11 cellular contexts compared by ENCODE assay signal in the genomic region with DNA sequence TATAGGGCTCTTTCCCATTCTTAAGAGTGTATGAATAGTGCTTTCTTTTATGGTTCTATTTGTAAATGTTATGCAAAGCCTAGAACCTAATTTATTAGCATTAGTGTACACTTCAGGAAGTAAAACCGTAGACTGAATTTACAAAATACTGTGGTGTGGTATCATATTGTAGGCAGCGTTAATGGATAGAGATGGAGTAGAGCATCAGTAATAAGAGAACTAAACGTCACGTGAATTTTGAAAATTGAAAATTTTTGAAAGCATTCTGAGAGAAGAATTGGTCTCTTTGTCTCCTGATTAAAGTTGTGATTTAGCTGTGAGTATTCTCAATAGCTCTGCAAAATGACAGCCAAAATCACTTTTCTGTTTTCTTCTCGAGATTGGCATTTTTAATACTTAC. TPM values are rescaled to one million over a fixed set of nuclear protein-coding genes. Genes with fewer than 3 reads are reported as not detected.
A peak's percentile ranks its signal among the peaks of the same experiment; 100 is the strongest.
DNase-seq lines count a peak whose midpoint lies in the region; ATAC-seq and TF ChIP-seq lines count a peak whose summit lies in the region.
"Had no signal": no experiment of that assay in that cellular context is flagged by ENCODE, and none has a peak within 500 bp of the region (broad histone marks: within the 10 kb centered on the region; RNA-seq: fewer than 3 reads in every experiment).

No MANE protein-coding gene starts in this region.

- H3K4me1 Mint-ChIP-seq in activated CD4-positive, alpha-beta memory T cell treated with anti-CD3 and anti-CD28 coated beads for 36 hours (ENCODE audit: low read depth) = peaks cover 62% of the 10 kb centered on the region

- no peak for ATAC-seq in left ventricle myocardium superior
- ATAC-seq in lower lobe of right lung = no peak
- ATAC-seq in upper lobe of right lung = no peak
- ATAC-seq in GM18511 (IDR thresholded peaks at IDR 0.05; ENCODE audit: unreplicated experiment) = no peak

- H3K9me3 ChIP-seq in left ventricle myocardium inferior (replicated peaks) (no peaks in the 10 kb centered on the region), lower lobe of right lung (no peaks in the 10 kb centered on the region), upper lobe of right lung (no peaks in the 10 kb centered on the region)
- H3K9me3 ChIP-seq: prostate gland had no signal

- no peak for TF ChIP-seq CTCF in left ventricle myocardium inferior (IDR thresholded peaks at IDR 0.05; ENCODE audit: borderline replicate concordance)
- TF ChIP-seq CTCF in lower lobe of right lung (IDR thresholded peaks at IDR 0.05) = no peak
- no peak for TF ChIP-seq CTCF in upper lobe of right lung (IDR thresholded peaks at IDR 0.05)

- H3K4me1 ChIP-seq in left ventricle myocardium inferior (peaks cover 85% of the 10 kb centered on the region), lower lobe of right lung (peaks cover 77% of the 10 kb centered on the region), upper lobe of right lung (peaks cover 67% of the 10 kb centered on the region)
- H3K4me1 ChIP-seq: prostate gland had no signal

- no peak overlapping the region for H3K27ac Mint-ChIP-seq in activated CD4-positive, alpha-beta memory T cell treated with anti-CD3 and anti-CD28 coated beads for 36 hours

- no peak for DNase-seq in left ventricle myocardium inferior
- DNase-seq in left ventricle myocardium superior = no peak
- DNase-seq in activated CD4-positive, alpha-beta memory T cell treated with anti-CD3 and anti-CD28 coated beads for 36 hours = no peak
- no peak for DNase-seq in lower lobe of right lung
- DNase-seq in upper lobe of right lung = no peak
- no peak for DNase-seq in CD1c-positive myeloid dendritic cell (ENCODE audit: extremely low spot score)
- DNase-seq in mesenteric fat pad (ENCODE audit: low spot score) = no peak
- DNase-seq: KG1, NCI-H82 had no signal

- no peaks in the 10 kb centered on the region for H3K27me3 Mint-ChIP-seq in activated CD4-positive, alpha-beta memory T cell treated with anti-CD3 and anti-CD28 coated beads for 36 hours

- H3K36me3 ChIP-seq in left ventricle myocardium inferior (no peaks in the 10 kb centered on the region), lower lobe of right lung (no peaks in the 10 kb centered on the region), upper lobe of right lung (no peaks in the 10 kb centered on the region)
- H3K36me3 ChIP-seq: prostate gland had no signal

- H3K4me3 ChIP-seq in left ventricle myocardium inferior (peak overlapping the region; percentile 90), lower lobe of right lung (peak overlapping the region; percentile 79), upper lobe of right lung (peak overlapping the region; percentile 83)

- peak overlapping the region; percentile 97 for H3K27ac ChIP-seq in left ventricle myocardium inferior (replicated peaks)
- H3K27ac ChIP-seq in lower lobe of right lung = no peak overlapping the region
- H3K27ac ChIP-seq in upper lobe of right lung = peak overlapping the region; percentile 19

- peaks cover 2% of the 10 kb centered on the region for H3K36me3 Mint-ChIP-seq in activated CD4-positive, alpha-beta memory T cell treated with anti-CD3 and anti-CD28 coated beads for 36 hours

- CTCF ChIA-PET in activated CD4-positive, alpha-beta memory T cell treated with anti-CD3 and anti-CD28 coated beads for 36 hours (lab: Charles Lee) = interaction anchor here (0.7 kb wide), 1 partner anchor 142 kb away, joined by 3 read pairs; no protein-coding TSS in a partner anchor

- POLR2A ChIA-PET in activated CD4-positive, alpha-beta memory T cell treated with anti-CD3 and anti-CD28 coated beads for 36 hours (lab: Charles Lee) = interaction anchor here (1.1 kb wide), 1 partner anchor 10 kb away, joined by 4 read pairs; no protein-coding TSS in a partner anchor

- intact Hi-C loops in left ventricle myocardium inferior (cut with micrococcal nuclease) (loop anchor here (10.0 kb wide), 2 partner anchors 51 to 141 kb away; no protein-coding TSS in a partner anchor), left ventricle myocardium superior (cut with micrococcal nuclease) (no loop called here), lower lobe of right lung (cut with DNase I) (loop anchor here (10.0 kb wide), 1 partner anchor 141 kb away; no protein-coding TSS in a partner anchor), upper lobe of right lung (cut with DNase I) (no loop called here)
- intact Hi-C loops in activated CD4-positive, alpha-beta memory T cell treated with anti-CD3 and anti-CD28 coated beads for 36 hours (cut with micrococcal nuclease) = loop anchor here (5.0 to 10.0 kb wide), 3 partner anchors 781 to 1629 kb away; a partner anchor contains a TSS

- H3K4me3 Mint-ChIP-seq in activated CD4-positive, alpha-beta memory T cell treated with anti-CD3 and anti-CD28 coated beads for 36 hours = peak overlapping the region; percentile 52

- H3K9me3 Mint-ChIP-seq in activated CD4-positive, alpha-beta memory T cell treated with anti-CD3 and anti-CD28 coated beads for 36 hours = no peaks in the 10 kb centered on the region

- H3K27me3 ChIP-seq in left ventricle myocardium inferior (ENCODE audit: low read depth) = no peaks in the 10 kb centered on the region
- no peaks in the 10 kb centered on the region for H3K27me3 ChIP-seq in lower lobe of right lung (ENCODE audit: low read depth)
- no peaks in the 10 kb centered on the region for H3K27me3 ChIP-seq in upper lobe of right lung

RNA-seq across cellular contexts. Expression of a gene that starts 2.9 kb away (rescaled TPM):
- 12.2 TPM for total RNA-seq in left ventricle myocardium inferior
- 12.5 TPM for total RNA-seq in left ventricle myocardium superior
- 10 to 100 TPM; 37.8 to 40.6 TPM for total RNA-seq in activated CD4-positive, alpha-beta memory T cell treated with anti-CD3 and anti-CD28 coated beads for 36 hours
- total RNA-seq in lower lobe of right lung = 43.9 TPM
- 36.7 TPM for total RNA-seq in upper lobe of right lung
- 22.5 TPM for total RNA-seq in mesenteric fat pad

Comparison
In these comparisons a context has a peak if more than half of its experiments do, and no peak if none do; other contexts are left out.
1. intact Hi-C loops: an anchor here in left ventricle myocardium inferior (10.0 kb wide), activated CD4-positive, alpha-beta memory T cell treated with anti-CD3 and anti-CD28 coated beads for 36 hours (5.0 to 10.0 kb wide) and lower lobe of right lung (10.0 kb wide); none called in left ventricle myocardium superior and upper lobe of right lung.